ENCODE assay signal across 8 cellular contexts in genomic region chr20:13784893-13785715, GRCh38. TPM values are rescaled to one million over a fixed set of nuclear protein-coding genes. Genes with fewer than 3 reads are reported as not detected.
DNase-seq lines count a peak whose midpoint lies in the region; ATAC-seq and TF ChIP-seq lines count a peak whose summit lies in the region.

A gene with protein sequence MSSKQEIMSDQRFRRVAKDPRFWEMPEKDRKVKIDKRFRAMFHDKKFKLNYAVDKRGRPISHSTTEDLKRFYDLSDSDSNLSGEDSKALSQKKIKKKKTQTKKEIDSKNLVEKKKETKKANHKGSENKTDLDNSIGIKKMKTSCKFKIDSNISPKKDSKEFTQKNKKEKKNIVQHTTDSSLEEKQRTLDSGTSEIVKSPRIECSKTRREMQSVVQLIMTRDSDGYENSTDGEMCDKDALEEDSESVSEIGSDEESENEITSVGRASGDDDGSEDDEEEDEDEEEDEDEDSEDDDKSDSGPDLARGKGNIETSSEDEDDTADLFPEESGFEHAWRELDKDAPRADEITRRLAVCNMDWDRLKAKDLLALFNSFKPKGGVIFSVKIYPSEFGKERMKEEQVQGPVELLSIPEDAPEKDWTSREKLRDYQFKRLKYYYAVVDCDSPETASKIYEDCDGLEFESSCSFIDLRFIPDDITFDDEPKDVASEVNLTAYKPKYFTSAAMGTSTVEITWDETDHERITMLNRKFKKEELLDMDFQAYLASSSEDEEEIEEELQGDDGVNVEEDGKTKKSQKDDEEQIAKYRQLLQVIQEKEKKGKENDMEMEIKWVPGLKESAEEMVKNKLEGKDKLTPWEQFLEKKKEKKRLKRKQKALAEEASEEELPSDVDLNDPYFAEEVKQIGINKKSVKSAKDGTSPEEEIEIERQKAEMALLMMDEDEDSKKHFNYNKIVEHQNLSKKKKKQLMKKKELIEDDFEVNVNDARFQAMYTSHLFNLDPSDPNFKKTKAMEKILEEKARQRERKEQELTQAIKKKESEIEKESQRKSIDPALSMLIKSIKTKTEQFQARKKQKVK (minus strand): TSS chr20:13784919. CDS start chr20:13783140, 1,779 bp downstream.
NDUFAF5 (plus strand) TSS chr20:13785028; CDS start chr20:13785069, 41 bp downstream.

- DNase-seq in DMS53 (lab: John Stamatoyannopoulos, UW) (peak; percentile 99), KG1 (lab: John Stamatoyannopoulos, UW) (peak; percentile 79), Panc1 (ENCODE audit: low read depth, low spot score) (peak; percentile 92)
- peak; percentile 87 for DNase-seq in activated T-cell treated with anti-CD3 and anti-CD28 coated beads, Interleukin-2, amount 50 U/mL, for 4 hours
- DNase-seq in stimulated activated CD8-positive, alpha-beta memory T cell treated with anti-CD3 and anti-CD28 coated beads, Interleukin-7, amount 100 ng/mL, for 24 hours (ENCODE audit: low read depth) = peak; percentile 84

- H3K36me3 ChIP-seq in Panc1 (ENCODE audit: control insufficient read depth, insufficient read depth, low read length) = peaks cover 42% of the 10 kb centered on the region
- peaks cover 17% of the 10 kb centered on the region for H3K36me3 ChIP-seq in muscle layer of colon (ENCODE audit: insufficient read depth, low read length)

- H3K4me1 ChIP-seq in Panc1 (ENCODE audit: control insufficient read depth, insufficient read depth, low read length) (peaks cover 12% of the 10 kb centered on the region), muscle layer of colon (ENCODE audit: insufficient read depth, low read length) (peaks cover 21% of the 10 kb centered on the region)

- H3K4me1 Mint-ChIP-seq in activated T-cell treated with anti-CD3 and anti-CD28 coated beads, Interleukin-2, amount 50 U/mL, for 4 hours (ENCODE audit: low read depth) = peaks cover 51% of the 10 kb centered on the region

- no peaks in the 10 kb centered on the region for H3K9me3 Mint-ChIP-seq in activated T-cell treated with anti-CD3 and anti-CD28 coated beads, Interleukin-2, amount 50 U/mL, for 4 hours

- H3K27ac ChIP-seq in Panc1 (ENCODE audit: low read length) (peak within 1 kb of the TSS; percentile 90), muscle layer of colon (ENCODE audit: low read depth, low read length) (peak within 1 kb of the TSS; percentile 90)

- in situ Hi-C loops in Panc1 (cut with HindIII; ENCODE audit: low pct_unique_long_range_greater_than_20kb, low sequenced_read_pairs) = no loop called here

- peaks cover 30% of the 10 kb centered on the region for H3K36me3 Mint-ChIP-seq in activated T-cell treated with anti-CD3 and anti-CD28 coated beads, Interleukin-2, amount 50 U/mL, for 4 hours (ENCODE audit: insufficient read depth)

- no peaks in the 10 kb centered on the region for H3K27me3 Mint-ChIP-seq in activated T-cell treated with anti-CD3 and anti-CD28 coated beads, Interleukin-2, amount 50 U/mL, for 4 hours (ENCODE audit: low read depth)

- H3K27me3 ChIP-seq in Panc1 (ENCODE audit: control insufficient read depth, insufficient read depth, low read length) (no peaks in the 10 kb centered on the region), muscle layer of colon (ENCODE audit: control insufficient read depth in 1 of 2, insufficient read depth in 2 of 2, low read length in 2 of 2) (no peaks in the 10 kb centered on the region)

- no peak for TF ChIP-seq CTCF in Panc1 (IDR thresholded peaks at IDR 0.05)

- H3K4me3 Mint-ChIP-seq in activated T-cell treated with anti-CD3 and anti-CD28 coated beads, Interleukin-2, amount 50 U/mL, for 4 hours = peak within 1 kb of the TSS; percentile 94

- BruUV-seq in Panc1 (replicated peaks; lab: Mats Ljungman, UMichigan) = TSS peak; percentile 65

- POLR2A ChIA-PET in Panc1 (lab: Charles Lee) = no interaction called here

- H3K9me3 ChIP-seq in Panc1 (ENCODE audit: control insufficient read depth, insufficient read depth, low read depth, low read length) (no peaks in the 10 kb centered on the region), muscle layer of colon (ENCODE audit: low read length) (no peaks in the 10 kb centered on the region)

- intact Hi-C loops in Panc1 (cut with micrococcal nuclease; ENCODE audit: unreplicated experiment) = no loop called here

- ATAC-seq in GM21723 (IDR thresholded peaks at IDR 0.05; ENCODE audit: unreplicated experiment) = peak; percentile 96
- peak; percentile 99 for ATAC-seq in Panc1
- ATAC-seq in activated T-cell treated with anti-CD3 and anti-CD28 coated beads, Interleukin-2, amount 50 U/mL, for 4 hours = peak; percentile 96 to 97
- ATAC-seq in esophagus mucosa = peak; percentile 100

- H3K4me3 ChIP-seq in Panc1 (ENCODE audit: low read depth in 2 of 2, low read length in 2 of 2) = peak within 1 kb of the TSS; percentile 78 to 100
- peak within 1 kb of the TSS; percentile 89 to 98 for H3K4me3 ChIP-seq in muscle layer of colon (ENCODE audit: low read depth in 1 of 2, low read length in 2 of 2)

- CTCF ChIA-PET in Panc1 (lab: Charles Lee) = interaction anchor here (0.7 to 1.1 kb wide), 2 partner anchors 13 to 14 kb away, joined by 4 to 10 read pairs; no protein-coding TSS in a partner anchor

- H3K9ac ChIP-seq in muscle layer of colon (ENCODE audit: low read length) = peak within 1 kb of the TSS; percentile 88

RNA-seq across cellular contexts. Expression of the first gene that starts in this region (rescaled TPM):
- total RNA-seq in Panc1 (2021; ENCODE audit: unreplicated experiment) = 26.4 TPM
- polyA plus RNA-seq in Panc1 (2012; ENCODE audit: insufficient read length) = 12.4 TPM
- total RNA-seq in activated T-cell treated with anti-CD3 and anti-CD28 coated beads, Interleukin-2, amount 50 U/mL, for 4 hours = 10 to 100 TPM; 33.0 to 35.0 (median 33.2) TPM
- total RNA-seq in esophagus mucosa = 7.9 TPM

RNA-seq across cellular contexts. Expression of gene NDUFAF5, which starts in this region (rescaled TPM):
- total RNA-seq in Panc1 (2021; ENCODE audit: unreplicated experiment) = 23.0 TPM
- polyA plus RNA-seq in Panc1 (2012; ENCODE audit: insufficient read length) = 13.7 TPM
- total RNA-seq in activated T-cell treated with anti-CD3 and anti-CD28 coated beads, Interleukin-2, amount 50 U/mL, for 4 hours = 10 to 100 TPM; 25.5 to 28.6 (median 26.4) TPM
- total RNA-seq in esophagus mucosa = 17.7 TPM

Comparison
In these comparisons a context has a peak if more than half of its experiments do, and no peak if none do; other contexts are left out.
1. Peak in every context shown above with its lines: DNase-seq, ATAC-seq, H3K4me3 ChIP-seq and H3K27ac ChIP-seq.